ENCODE assay signal across 8 cellular contexts in the genomic region with DNA sequence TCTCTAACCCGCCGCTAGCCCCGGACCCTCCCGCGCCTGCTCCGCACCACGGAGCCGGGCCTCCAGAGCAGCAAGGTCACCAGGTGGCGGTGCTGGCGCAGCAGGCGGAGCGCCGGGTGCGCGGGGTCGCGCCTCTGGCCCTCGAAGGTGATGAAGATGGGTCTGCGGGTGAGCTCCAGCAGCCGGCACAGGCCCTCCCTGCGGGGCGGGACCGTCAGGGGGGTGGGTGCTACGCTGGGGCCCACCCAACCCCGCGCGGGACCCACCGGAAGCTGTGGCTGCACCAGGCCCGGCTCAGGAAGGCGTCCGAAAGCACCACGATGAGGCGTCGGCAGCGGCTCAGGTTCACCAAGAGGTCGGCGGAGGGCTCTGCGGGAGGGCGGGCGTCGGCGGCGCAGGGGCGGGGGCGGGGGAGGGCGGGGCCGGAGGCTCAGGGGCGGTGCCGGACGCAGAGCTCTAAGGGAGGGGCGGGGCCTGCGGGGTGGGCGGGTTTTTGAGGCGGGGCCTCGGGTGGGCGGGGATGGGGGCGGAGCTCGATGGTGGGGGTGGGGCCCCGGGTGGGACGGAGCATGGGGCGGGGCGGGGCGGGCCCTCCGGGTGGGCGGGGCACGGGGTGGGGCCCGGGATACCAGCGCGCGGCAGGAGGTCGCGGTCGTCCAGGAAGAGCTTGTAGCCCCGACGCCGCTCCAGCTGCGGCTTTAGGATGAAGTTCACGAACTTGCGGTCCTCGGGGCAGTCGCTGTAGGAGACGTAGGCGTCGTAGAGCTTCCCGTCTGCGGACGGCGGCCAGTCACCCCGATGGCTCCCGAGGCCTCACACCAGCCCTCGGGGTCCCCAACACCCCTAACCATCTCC. TPM values are rescaled to one million over a fixed set of nuclear protein-coding genes. Genes with fewer than 3 reads are reported as not detected.
DNase-seq lines count a peak whose midpoint lies in the region; ATAC-seq, FAIRE-seq and TF ChIP-seq lines count a peak whose summit lies in the region.

No MANE protein-coding gene starts in this region.

- peaks cover 12% of the 10 kb centered on the region for H3K4me1 ChIP-seq in muscle layer of colon (ENCODE audit: insufficient read depth, low read length)

- H3K9me3 ChIP-seq in muscle layer of colon (ENCODE audit: low read length) = no peaks in the 10 kb centered on the region

- FAIRE-seq in GM12892 (lab: Jason Lieb, UNC) = peak; percentile 82

- H3K9ac ChIP-seq in muscle layer of colon (ENCODE audit: low read length) = no peak overlapping the region

- peak overlapping the region; percentile 56 for H3K27ac ChIP-seq in muscle layer of colon (ENCODE audit: low read depth, low read length)

- peak; percentile 78 for ATAC-seq in HG02884 (IDR thresholded peaks at IDR 0.05; ENCODE audit: unreplicated experiment)

- H3K27me3 ChIP-seq in muscle layer of colon (ENCODE audit: control insufficient read depth in 1 of 2, insufficient read depth in 2 of 2, low read length in 2 of 2) = no peaks in the 10 kb centered on the region

- DNase-seq in GM12892 (ENCODE audit: insufficient read length) (peak; percentile 94), erythroblast (lab: John Stamatoyannopoulos, UW) (peak; percentile 83 to 88), DMS79 (lab: John Stamatoyannopoulos, UW) (no peak)
- peak; percentile 77 for DNase-seq in NK-92 treated with Interleukin-12 subunit alpha and Interleukin-12 subunit beta, amount 100 ng/mL, for 24 hours (lab: John Stamatoyannopoulos, UW)
- peak; percentile 81 for DNase-seq in activated CD8-positive, alpha-beta memory T cell treated with anti-CD3 and anti-CD28 coated beads, Interleukin-2, amount 50 U/mL, for 24 hours (ENCODE audit: extremely low read depth)
- peak; percentile 86 to 92 for DNase-seq in stimulated activated CD8-positive, alpha-beta memory T cell treated with anti-CD3 and anti-CD28 coated beads, Interleukin-7, amount 100 ng/mL, for 48 hours (ENCODE audit: extremely low read depth in 1 of 2, low read depth in 1 of 2)

- no peaks in the 10 kb centered on the region for H3K36me3 ChIP-seq in muscle layer of colon (ENCODE audit: insufficient read depth, low read length)

- H3K4me3 ChIP-seq in muscle layer of colon (ENCODE audit: low read depth in 1 of 2, low read length in 2 of 2) = peak overlapping the region; percentile 71 to 79

- TF ChIP-seq POLR2A in GM12892 (IDR thresholded peaks at IDR 0.05; ENCODE audit: low read depth, low read length) (no peak; the same call in 1 of the 2 replicates), erythroblast (IDR thresholded peaks at IDR 0.05; ENCODE audit: low read length) (no peak)

RNA-seq across cellular contexts. Expression of a gene that starts 7.8 kb away (rescaled TPM):
- 4.6 TPM for polyA plus RNA-seq in GM12892 (2012; ENCODE audit: missing spikeins)

RNA-seq across cellular contexts. Expression of a gene that starts 13.0 kb away (rescaled TPM):
- not detected for polyA plus RNA-seq in GM12892 (2012; ENCODE audit: missing spikeins)

RNA-seq across cellular contexts. Expression of a gene that starts 34.8 kb away (rescaled TPM):
- 32.2 TPM for polyA plus RNA-seq in GM12892 (2012; ENCODE audit: missing spikeins)

RNA-seq across cellular contexts. Expression of a gene that starts 37.7 kb away (rescaled TPM):
- not detected for polyA plus RNA-seq in GM12892 (2012; ENCODE audit: missing spikeins)

RNA-seq across cellular contexts. Expression of a gene that starts 43.1 kb away (rescaled TPM):
- polyA plus RNA-seq in GM12892 (2012; ENCODE audit: missing spikeins) = 7.3 TPM
